ENCODE assay signal across 21 cellular contexts in genomic region chr15:74319138-74319460, GRCh38. TPM values are rescaled to one million over a fixed set of nuclear protein-coding genes. Genes with fewer than 3 reads are reported as not detected.
DNase-seq lines count a peak whose midpoint lies in the region; ATAC-seq and TF ChIP-seq lines count a peak whose summit lies in the region.
"Had no signal": no experiment of that assay in that cellular context is flagged by ENCODE, and none has a peak within 500 bp of the region (broad histone marks: within the 10 kb centered on the region; RNA-seq: fewer than 3 reads in every experiment).

No MANE protein-coding gene starts in this region.

- no peak for TF ChIP-seq RAD21 in neural cell (conservative IDR thresholded peaks at IDR 0.05)

- no peak overlapping the region for H3K9ac ChIP-seq in neural cell (ENCODE audit: low read length)

- ATAC-seq in heart right ventricle, result no peak
- no peak for ATAC-seq in GM19023 (IDR thresholded peaks at IDR 0.05; ENCODE audit: unreplicated experiment)
- ATAC-seq in GM18498 (IDR thresholded peaks at IDR 0.05; ENCODE audit: unreplicated experiment), result no peak
- ATAC-seq: mucosa of descending colon had no signal

- no peak for TF ChIP-seq EP300 in neural cell (conservative IDR thresholded peaks at IDR 0.05; ENCODE audit: poor library complexity, severe bottlenecking)

- no peak overlapping the region for H2AFZ ChIP-seq in neural cell (ENCODE audit: low read depth, low read length)
- H2AFZ ChIP-seq: GM23248 had no signal

- H3K4me3 ChIP-seq in heart right ventricle, result no peak overlapping the region
- H3K4me3 ChIP-seq in neural cell (ENCODE audit: low read length), result no peak overlapping the region
- no peak overlapping the region for H3K4me3 ChIP-seq in tibial artery
- H3K4me3 ChIP-seq: GM23248, mucosa of descending colon, skin epidermis had no signal

- H3K27ac ChIP-seq in heart right ventricle (peak overlapping the region; percentile 31 to 89 (median 80)), neural cell (ENCODE audit: low read length) (peak overlapping the region; percentile 64), tibial artery (peak overlapping the region; percentile 70 to 79)
- H3K27ac ChIP-seq: GM23248 had no signal

- H3K27me3 Mint-ChIP-seq in brain, result no peaks in the 10 kb centered on the region
- H3K27me3 Mint-ChIP-seq: activated CD4-positive, alpha-beta T cell treated with anti-CD3 and anti-CD28 coated beads, Interleukin-2, amount 10 ng/mL, durations not matched to agents 7 days and 5 days had no signal

- no peaks in the 10 kb centered on the region for H3K79me2 ChIP-seq in neural cell (replicated peaks; ENCODE audit: insufficient read depth, low read length)

- no peaks in the 10 kb centered on the region for H3K36me3 Mint-ChIP-seq in brain
- H3K36me3 Mint-ChIP-seq: activated naive CD4-positive, alpha-beta T cell treated with anti-CD3 and anti-CD28 coated beads, Interleukin-2, amount 10 ng/mL, durations not matched to agents 7 days and 5 days had no signal

- DNase-seq in heart right ventricle (no peak), cardiac septum (ENCODE audit: low spot score) (no peak), tibial artery (no peak), NCI-H1694 treated with DMSO at 0.1 percent for 48 hours (lab: John Stamatoyannopoulos, UW) (no peak)
- DNase-seq: activated CD4-positive, alpha-beta T cell treated with anti-CD3 and anti-CD28 coated beads, Interleukin-2, amount 10 ng/mL, durations not matched to agents 7 days and 5 days; activated naive CD4-positive, alpha-beta T cell treated with anti-CD3 and anti-CD28 coated beads, Interleukin-2, amount 10 ng/mL, durations not matched to agents 7 days and 5 days; activated T-cell treated with anti-CD3 and anti-CD28 coated beads, Interleukin-2, amount 50 U/mL, for 48 hours; Caco-2; central memory CD4-positive, alpha-beta T cell; mucosa of descending colon; stimulated activated CD4-positive, alpha-beta T cell treated with anti-CD3 and anti-CD28 coated beads, Interleukin-1b, Interleukin-23, amount 100 ng/mL, for 48 hours had no signal

- TF ChIP-seq CTCF in heart right ventricle (IDR thresholded peaks at IDR 0.05) (no peak), brain (conservative IDR thresholded peaks at IDR 0.05) (no peak), neural cell (IDR thresholded peaks at IDR 0.05; ENCODE audit: poor library complexity, severe bottlenecking) (no peak), tibial artery (IDR thresholded peaks at IDR 0.05) (no peak)

- no peaks in the 10 kb centered on the region for H3K9me2 ChIP-seq in neural cell (ENCODE audit: insufficient read depth, low read length)

- H3K9me3 Mint-ChIP-seq in brain, result no peaks in the 10 kb centered on the region
- H3K9me3 Mint-ChIP-seq: activated CD4-positive, alpha-beta T cell treated with anti-CD3 and anti-CD28 coated beads, Interleukin-2, amount 10 ng/mL, durations not matched to agents 7 days and 5 days; activated naive CD4-positive, alpha-beta T cell treated with anti-CD3 and anti-CD28 coated beads, Interleukin-2, amount 10 ng/mL, durations not matched to agents 7 days and 5 days; neural crest cell; T-helper 2 cell treated with Interferon-gamma antibody and Interleukin-4, amounts not matched to agents 5 μg/mL and 100 μg/mL, for 36 hours had no signal

- H3K4me1 ChIP-seq in heart right ventricle (peaks cover 43 to 64% (median 57%) of the 10 kb centered on the region in 9 donors), tibial artery (peaks cover 0 to 61% (median 47%) of the 10 kb centered on the region in 4 donors)
- H3K4me1 ChIP-seq: Caco-2 had no signal

- no peak overlapping the region for H3K4me3 Mint-ChIP-seq in brain
- H3K4me3 Mint-ChIP-seq: activated CD4-positive, alpha-beta T cell treated with anti-CD3 and anti-CD28 coated beads, Interleukin-2, amount 10 ng/mL, durations not matched to agents 7 days and 5 days; activated naive CD4-positive, alpha-beta T cell treated with anti-CD3 and anti-CD28 coated beads, Interleukin-2, amount 10 ng/mL, durations not matched to agents 7 days and 5 days; neural crest cell; T-helper 2 cell treated with Interferon-gamma antibody and Interleukin-4, amounts not matched to agents 5 μg/mL and 100 μg/mL, for 36 hours had no signal

- H3K27ac Mint-ChIP-seq in brain, result peak overlapping the region in 3 of 5 experiments; percentile 90 to 100 (median 94)
- H3K27ac Mint-ChIP-seq: activated naive CD4-positive, alpha-beta T cell treated with anti-CD3 and anti-CD28 coated beads, Interleukin-2, amount 10 ng/mL, durations not matched to agents 7 days and 5 days; T-helper 2 cell treated with Interferon-gamma antibody and Interleukin-4, amounts not matched to agents 5 μg/mL and 100 μg/mL, for 36 hours had no signal

- WGBS in heart right ventricle, 2 donors, result 83 to 87% methylated on average over 5 of the region's 5 CpGs

- peaks cover 66% of the 10 kb centered on the region for H3K4me1 Mint-ChIP-seq in brain

- no peaks in the 10 kb centered on the region for H3F3A ChIP-seq in neural cell (ENCODE audit: insufficient read depth, low read length, poor library complexity, severe bottlenecking)

- no peaks in the 10 kb centered on the region for H4K20me1 ChIP-seq in neural cell (ENCODE audit: insufficient read depth)

- peaks cover 0 to 5% (median 0%) of the 10 kb centered on the region in 7 donors for H3K27me3 ChIP-seq in heart right ventricle
- no peaks in the 10 kb centered on the region for H3K27me3 ChIP-seq in neural cell (ENCODE audit: insufficient read depth, low read depth, low read length)
- no peaks in the 10 kb centered on the region for H3K27me3 ChIP-seq in tibial artery

- H3K4me2 ChIP-seq in neural cell (ENCODE audit: low read length), result no peak overlapping the region

- H3K36me3 ChIP-seq in heart right ventricle, result no peaks in the 10 kb centered on the region
- H3K36me3 ChIP-seq in neural cell (ENCODE audit: insufficient read depth, low read length), result no peaks in the 10 kb centered on the region
- H3K36me3 ChIP-seq in tibial artery, result no peaks in the 10 kb centered on the region

- H3K9me3 ChIP-seq in heart right ventricle (no peaks in the 10 kb centered on the region), neural cell (ENCODE audit: low read length) (no peaks in the 10 kb centered on the region), tibial artery (no peaks in the 10 kb centered on the region)
- H3K9me3 ChIP-seq: Caco-2, mucosa of descending colon had no signal

- intact Hi-C loops in heart right ventricle (cut with DNase I), result loop anchor here in 2 of 10 donors (5.0 kb wide), 2 partner anchors 137 to 142 kb away; no protein-coding TSS in a partner anchor
- intact Hi-C loops in cardiac septum (cut with DNase I), result no loop called here
- intact Hi-C loops in tibial artery (cut with DNase I; ENCODE audit: low total_unique reads), result no loop called here

TF ChIP-seq in neural cell, 6 proteins besides CTCF, POLR2A, EP300 and RAD21:
- no peak for TF ChIP-seq REST (IDR thresholded peaks at IDR 0.05; ENCODE audit: borderline replicate concordance)
- TF ChIP-seq EZH2 (IDR thresholded peaks at IDR 0.05; ENCODE audit: borderline replicate concordance, insufficient read depth, low read length, poor library complexity, severe bottlenecking), result no peak
- no peak for TF ChIP-seq POLR2AphosphoS5 (IDR thresholded peaks at IDR 0.05)
- no peak for TF ChIP-seq SMC3 (conservative IDR thresholded peaks at IDR 0.05; ENCODE audit: poor library complexity)
- TF ChIP-seq MXI1 (conservative IDR thresholded peaks at IDR 0.05; ENCODE audit: poor library complexity, severe bottlenecking), result no peak
- no peak for TF ChIP-seq TAF1 (IDR thresholded peaks at IDR 0.05; ENCODE audit: low read depth)

RNA-seq across cellular contexts. Expression of gene CYP11A1, which starts 48.3 kb away (rescaled TPM):
- total RNA-seq in heart right ventricle (1 to 10 TPM in 8 of 10 donors, under 1 TPM in 2; 0.60 to 3.6 (median 2.2) TPM), cardiac septum (2.5 TPM)
- polyA plus RNA-seq in heart right ventricle (under 1 TPM; 0.06 to 0.44 TPM), brain (ENCODE audit: insufficient read depth, low read depth, low replicate concordance) (1.1 TPM), neural cell (not detected in 2 replicates)
- polyA minus RNA-seq in neural cell, result not detected in 2 replicates
- total RNA-seq: activated CD4-positive, alpha-beta T cell treated with anti-CD3 and anti-CD28 coated beads, Interleukin-2, amount 10 ng/mL, durations not matched to agents 7 days and 5 days; Caco-2; dermis microvascular lymphatic vessel endothelial cell; endothelial cell of umbilical vein had no signal
